9 cellular contexts compared by ENCODE assay signal in the genomic region with DNA sequence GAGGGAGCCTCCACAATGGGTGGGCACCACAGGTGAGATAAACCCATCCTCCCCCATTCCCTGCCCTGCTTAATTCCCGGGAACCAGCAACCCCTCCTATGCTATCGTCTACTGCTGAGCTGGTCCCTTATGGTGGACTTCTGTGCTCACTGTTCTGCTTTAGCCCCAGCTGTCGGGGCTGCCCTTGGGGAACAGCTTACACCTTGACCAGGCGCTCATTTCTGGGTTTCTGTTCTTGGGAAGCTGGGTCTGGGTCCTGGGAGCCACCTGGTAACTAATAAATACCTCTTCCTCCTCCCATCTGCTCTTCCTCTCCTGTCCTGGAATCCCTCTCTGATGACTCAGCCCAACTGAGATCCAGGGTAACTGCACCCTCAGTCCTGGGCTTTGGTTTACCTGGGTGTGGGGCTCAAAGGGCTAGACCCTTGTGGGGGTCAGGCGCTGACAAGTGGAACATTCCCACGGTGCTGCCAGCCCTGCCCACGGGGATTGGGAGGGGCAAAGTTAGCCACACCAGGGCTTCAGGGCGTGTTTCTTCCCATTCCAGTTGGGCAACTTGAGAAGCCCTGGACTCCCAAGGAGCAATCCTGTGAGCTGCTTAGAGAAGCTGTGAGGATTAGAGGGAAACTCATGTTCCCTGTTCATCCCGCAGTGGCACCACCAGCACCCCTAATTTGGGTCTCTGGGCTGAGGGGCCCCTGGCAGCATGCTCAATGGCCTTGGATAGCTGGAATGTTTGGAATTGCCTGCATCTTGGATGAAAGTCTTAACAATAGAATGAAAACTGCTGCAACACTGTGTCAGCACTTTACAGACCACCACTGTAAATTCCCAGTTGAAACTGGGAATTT. TPM values are rescaled to one million over a fixed set of nuclear protein-coding genes. Genes with fewer than 3 reads are reported as not detected.
DNase-seq lines count a peak whose midpoint lies in the region; ATAC-seq, FAIRE-seq and TF ChIP-seq lines count a peak whose summit lies in the region.
"Had no signal": no experiment of that assay in that cellular context is flagged by ENCODE, and none has a peak within 500 bp of the region (broad histone marks: within the 10 kb centered on the region; RNA-seq: fewer than 3 reads in every experiment).

No MANE protein-coding gene starts in this region.

- no peaks in the 10 kb centered on the region for H4K20me1 ChIP-seq in astrocyte (ENCODE audit: insufficient read depth, low read length)

- H3K36me3 ChIP-seq in astrocyte (ENCODE audit: insufficient read depth, low read length) (no peaks in the 10 kb centered on the region), BE2C (no peaks in the 10 kb centered on the region)

- FAIRE-seq in astrocyte (lab: Jason Lieb, UNC), result no peak

- ATAC-seq in stimulated activated naive CD8-positive, alpha-beta T cell treated with anti-CD3 and anti-CD28 coated beads, Interleukin-15, Interleukin-2, amounts not matched to agents 100 U/mL and 50 U/mL, for 24 hours, result no peak
- ATAC-seq in memory B cell (ENCODE audit: low read depth), result no peak

- TF ChIP-seq CTCF in astrocyte (IDR thresholded peaks at IDR 0.05; ENCODE audit: insufficient read depth, low read depth, low read length), result no peak
- TF ChIP-seq CTCF in BE2C (IDR thresholded peaks at IDR 0.05; ENCODE audit: low read depth, low read length), result no peak

- no peak overlapping the region for H3K27ac ChIP-seq in astrocyte (ENCODE audit: low read depth, low read length)

- no peaks in the 10 kb centered on the region for H3K36me3 Mint-ChIP-seq in stimulated activated naive CD8-positive, alpha-beta T cell treated with anti-CD3 and anti-CD28 coated beads, Interleukin-15, Interleukin-2, amounts not matched to agents 100 ng/mL and 50 ng/mL, for 24 hours (ENCODE audit: low read depth)
- H3K36me3 Mint-ChIP-seq in astrocyte (ENCODE audit: low read depth, unreplicated experiment) (no peaks in the 10 kb centered on the region), memory B cell (no peaks in the 10 kb centered on the region)

- H3K4me3 Mint-ChIP-seq in stimulated activated naive CD8-positive, alpha-beta T cell treated with anti-CD3 and anti-CD28 coated beads, Interleukin-15, Interleukin-2, amounts not matched to agents 100 ng/mL and 50 ng/mL, for 24 hours, result peak overlapping the region; percentile 14
- H3K4me3 Mint-ChIP-seq in astrocyte (ENCODE audit: unreplicated experiment) (peak overlapping the region; percentile 90), memory B cell (peak overlapping the region; percentile 90)

- no peak for DNase-seq in stimulated activated naive CD8-positive, alpha-beta T cell treated with anti-CD3 and anti-CD28 coated beads, Interleukin-15, Interleukin-2, amounts not matched to agents 100 U/mL and 50 U/mL, for 24 hours
- DNase-seq in astrocyte (ENCODE audit: low read depth), result no peak
- no peak for DNase-seq in memory B cell (ENCODE audit: low spot score in 2 of 2)
- DNase-seq in cerebellum (ENCODE audit: low spot score), result no peak
- no peak for DNase-seq in stimulated activated CD4-positive, alpha-beta T cell treated with anti-CD3 and anti-CD28 coated beads, Interleukin-2, amount 100 ng/mL, for 48 hours
- no peak for DNase-seq in DMS79 (lab: John Stamatoyannopoulos, UW)
- no peak for DNase-seq in BE2C
- DNase-seq: DND-41 had no signal

- no peaks in the 10 kb centered on the region for H3K9me3 ChIP-seq in astrocyte (ENCODE audit: insufficient read depth, low read depth, low read length)
- no peaks in the 10 kb centered on the region for H3K9me3 ChIP-seq in BE2C

- H3K27me3 Mint-ChIP-seq in stimulated activated naive CD8-positive, alpha-beta T cell treated with anti-CD3 and anti-CD28 coated beads, Interleukin-15, Interleukin-2, amounts not matched to agents 100 ng/mL and 50 ng/mL, for 24 hours, result peaks cover 5% of the 10 kb centered on the region
- peaks cover 4% of the 10 kb centered on the region for H3K27me3 Mint-ChIP-seq in astrocyte (ENCODE audit: low read depth, unreplicated experiment)
- peaks cover 12% of the 10 kb centered on the region for H3K27me3 Mint-ChIP-seq in memory B cell

- H2AFZ ChIP-seq in astrocyte (ENCODE audit: low read depth, low read length), result no peak overlapping the region

- H3K27me3 ChIP-seq in astrocyte (ENCODE audit: insufficient read depth, low read length), result no peaks in the 10 kb centered on the region
- peaks cover 6% of the 10 kb centered on the region for H3K27me3 ChIP-seq in BE2C

- no peaks in the 10 kb centered on the region for H3K9me3 Mint-ChIP-seq in stimulated activated naive CD8-positive, alpha-beta T cell treated with anti-CD3 and anti-CD28 coated beads, Interleukin-15, Interleukin-2, amounts not matched to agents 100 ng/mL and 50 ng/mL, for 24 hours
- H3K9me3 Mint-ChIP-seq in astrocyte (ENCODE audit: unreplicated experiment) (no peaks in the 10 kb centered on the region), memory B cell (no peaks in the 10 kb centered on the region)

- peaks cover 20% of the 10 kb centered on the region for H3K79me2 ChIP-seq in astrocyte (ENCODE audit: insufficient read depth, low read length)

- no peak overlapping the region for H3K4me3 ChIP-seq in astrocyte (ENCODE audit: insufficient read depth, low read depth, low read length)
- no peak overlapping the region for H3K4me3 ChIP-seq in BE2C (ENCODE audit: low read depth, low read length)

- no peak overlapping the region for H3K9ac ChIP-seq in astrocyte (ENCODE audit: low read length)

- H3K4me1 Mint-ChIP-seq in stimulated activated naive CD8-positive, alpha-beta T cell treated with anti-CD3 and anti-CD28 coated beads, Interleukin-15, Interleukin-2, amounts not matched to agents 100 ng/mL and 50 ng/mL, for 24 hours (ENCODE audit: low read depth), result peaks cover 37% of the 10 kb centered on the region
- H3K4me1 Mint-ChIP-seq in astrocyte (ENCODE audit: low read depth, unreplicated experiment) (peaks cover 12% of the 10 kb centered on the region), memory B cell (peaks cover 16% of the 10 kb centered on the region)

- H3K27ac Mint-ChIP-seq in stimulated activated naive CD8-positive, alpha-beta T cell treated with anti-CD3 and anti-CD28 coated beads, Interleukin-15, Interleukin-2, amounts not matched to agents 100 ng/mL and 50 ng/mL, for 24 hours, result no peak overlapping the region
- H3K27ac Mint-ChIP-seq in astrocyte (ENCODE audit: unreplicated experiment), result peak overlapping the region; percentile 69
- no peak overlapping the region for H3K27ac Mint-ChIP-seq in memory B cell

- H3K4me1 ChIP-seq in astrocyte (ENCODE audit: insufficient read depth, low read length) (peaks cover 17% of the 10 kb centered on the region), BE2C (no peaks in the 10 kb centered on the region; the same call in 1 of the 2 replicates)

- peak overlapping the region; percentile 100 for H3K4me2 ChIP-seq in astrocyte (ENCODE audit: low read length)

RNA-seq across cellular contexts. Expression of a gene that starts 1.6 kb away (rescaled TPM):
- total RNA-seq in astrocyte, result 5.4 and 5.7 TPM in 2 replicates
- not detected for total RNA-seq in cerebellum
- polyA plus RNA-seq in BE2C (2012; ENCODE audit: insufficient read depth, insufficient read length, low read depth), result 0.71 TPM

RNA-seq across cellular contexts. Expression of a gene that starts 4.2 kb away (rescaled TPM):
- total RNA-seq in astrocyte (173 and 182 TPM in 2 replicates), cerebellum (209 TPM)
- polyA plus RNA-seq in BE2C (2012; ENCODE audit: insufficient read depth, insufficient read length, low read depth), result 22.7 TPM

Comparison
In these comparisons a context has a peak if more than half of its experiments do, and no peak if none do; other contexts are left out.
1. H3K4me3 Mint-ChIP-seq: peak in every context shown above with its lines; median percentile 90 in astrocyte; 90 in memory B cell; 14 in stimulated activated naive CD8-positive, alpha-beta T cell treated with anti-CD3 and anti-CD28 coated beads, Interleukin-15, Interleukin-2, amounts not matched to agents 100 ng/mL and 50 ng/mL, for 24 hours.